8 cellular contexts compared by ENCODE assay signal in the genomic region with DNA sequence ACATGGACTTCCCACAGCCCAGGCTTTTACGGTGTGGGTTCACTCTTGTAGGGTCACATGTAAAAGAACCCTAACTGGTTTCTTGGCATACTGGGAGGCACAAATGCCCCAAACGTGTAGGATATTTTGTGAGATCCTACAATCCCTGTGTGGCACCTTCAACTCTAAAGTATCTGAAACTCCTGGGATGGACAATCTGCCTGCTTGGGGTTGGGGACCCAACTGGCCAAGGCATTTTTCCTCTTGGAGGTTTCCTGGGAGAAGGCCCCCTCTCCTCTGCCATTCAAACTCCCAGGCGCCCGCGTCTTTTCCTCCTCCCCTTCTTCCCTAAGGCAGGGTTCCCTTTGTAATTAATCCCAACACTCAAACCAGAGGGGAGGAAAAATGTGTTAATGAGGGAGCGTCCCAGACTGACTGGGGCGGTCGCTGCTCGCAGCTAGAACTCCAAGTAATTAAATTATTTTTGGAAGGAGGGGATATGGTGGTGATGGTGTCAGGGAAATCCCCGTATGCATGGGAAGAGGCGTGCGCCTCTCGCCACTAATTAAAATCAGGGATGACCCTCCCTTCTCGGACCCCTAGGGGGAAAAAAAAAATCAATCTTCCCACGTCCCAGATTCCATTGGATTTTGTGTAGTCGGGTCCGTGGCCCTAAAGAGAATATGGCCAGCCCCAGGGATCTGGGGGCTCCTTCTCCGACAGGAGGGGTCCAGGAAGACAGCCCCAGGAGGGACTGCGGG. TPM values are rescaled to one million over a fixed set of nuclear protein-coding genes. Genes with fewer than 3 reads are reported as not detected.
DNase-seq lines count a peak whose midpoint lies in the region; ATAC-seq and TF ChIP-seq lines count a peak whose summit lies in the region.

No MANE protein-coding gene starts in this region.

- peaks cover 9% of the 10 kb centered on the region for H3K27me3 ChIP-seq in CD4-positive, alpha-beta memory T cell (ENCODE audit: insufficient read depth, low read length)
- H3K27me3 ChIP-seq in RWPE2 (ENCODE audit: insufficient read depth, poor library complexity, severe bottlenecking): no peaks in the 10 kb centered on the region
- no peaks in the 10 kb centered on the region for H3K27me3 ChIP-seq in parathyroid adenoma (ENCODE audit: control insufficient read depth, insufficient read depth, low read length)

- POLR2A ChIA-PET in CD4-positive, alpha-beta memory T cell (lab: Charles Lee; ENCODE audit: partially characterized antibody): no interaction called here

- H3K4me3 Mint-ChIP-seq in CD4-positive, alpha-beta memory T cell: peak overlapping the region in 6 of 8 donors; percentile 22 to 62 (median 35)

- H3K9me3 ChIP-seq in CD4-positive, alpha-beta memory T cell (ENCODE audit: control insufficient read depth in 1 of 2, low read length in 2 of 2): no peaks in the 10 kb centered on the region
- H3K9me3 ChIP-seq in RWPE2 (ENCODE audit: severe bottlenecking): no peaks in the 10 kb centered on the region
- H3K9me3 ChIP-seq in parathyroid adenoma (ENCODE audit: control insufficient read depth, low read length): no peaks in the 10 kb centered on the region

- ATAC-seq in RWPE2 (ENCODE audit: low read depth): no peak; the same call in 2 of the 3 replicates
- ATAC-seq in GM19397 (IDR thresholded peaks at IDR 0.05; ENCODE audit: unreplicated experiment): no peak

- peaks cover 15% of the 10 kb centered on the region for H3K4me1 ChIP-seq in CD4-positive, alpha-beta memory T cell (ENCODE audit: insufficient read depth, low read length)
- H3K4me1 ChIP-seq in RWPE2 (ENCODE audit: insufficient read depth, poor library complexity, severe bottlenecking) (peaks cover 8% of the 10 kb centered on the region), parathyroid adenoma (peaks cover 3% of the 10 kb centered on the region)

- intact Hi-C loops in CD4-positive, alpha-beta memory T cell (cut with micrococcal nuclease): no loop called here

- CTCF ChIA-PET in CD4-positive, alpha-beta memory T cell (lab: Charles Lee; ENCODE audit: partially characterized antibody): no interaction called here

- H3K9ac ChIP-seq in parathyroid adenoma: no peak overlapping the region

- H3K36me3 Mint-ChIP-seq in CD4-positive, alpha-beta memory T cell: no peaks in the 10 kb centered on the region

- no peaks in the 10 kb centered on the region for H3K79me2 ChIP-seq in parathyroid adenoma

- TF ChIP-seq CTCF in RWPE2 (IDR thresholded peaks at IDR 0.05; ENCODE audit: poor library complexity, severe bottlenecking) (no peak), fibroblast of the aortic adventitia (IDR thresholded peaks at IDR 0.05; ENCODE audit: insufficient read depth, low read length) (no peak), parathyroid adenoma (IDR thresholded peaks at IDR 0.05) (no peak)

- no peak overlapping the region for H3K4me3 ChIP-seq in CD4-positive, alpha-beta memory T cell (ENCODE audit: low read length in 2 of 2)
- H3K4me3 ChIP-seq in RWPE2 (ENCODE audit: severe bottlenecking): peak overlapping the region; percentile 54
- H3K4me3 ChIP-seq in fibroblast of the aortic adventitia (ENCODE audit: low read depth, low read length): peak overlapping the region; percentile 17
- H3K4me3 ChIP-seq in parathyroid adenoma (ENCODE audit: low read depth, low read length): peak overlapping the region; percentile 65

- peak overlapping the region in 1 of 7 donors; percentile 45 for H3K27ac Mint-ChIP-seq in CD4-positive, alpha-beta memory T cell

- peak overlapping the region; percentile 95 for H2AFZ ChIP-seq in parathyroid adenoma

- peak overlapping the region; percentile 94 for H3K4me2 ChIP-seq in parathyroid adenoma (ENCODE audit: low read length)

- H3K27ac ChIP-seq in CD4-positive, alpha-beta memory T cell (ENCODE audit: low read depth, low read length): no peak overlapping the region
- H3K27ac ChIP-seq in RWPE2 (ENCODE audit: poor library complexity, severe bottlenecking): peak overlapping the region; percentile 34
- no peak overlapping the region for H3K27ac ChIP-seq in parathyroid adenoma

- H3K27me3 Mint-ChIP-seq in CD4-positive, alpha-beta memory T cell: peaks cover 19 to 24% of the 10 kb centered on the region in 2 donors

- no peaks in the 10 kb centered on the region for H3K9me3 Mint-ChIP-seq in CD4-positive, alpha-beta memory T cell

- H3K36me3 ChIP-seq in CD4-positive, alpha-beta memory T cell (ENCODE audit: insufficient read depth, low read length): no peaks in the 10 kb centered on the region
- no peaks in the 10 kb centered on the region for H3K36me3 ChIP-seq in RWPE2 (ENCODE audit: low read depth)
- no peaks in the 10 kb centered on the region for H3K36me3 ChIP-seq in parathyroid adenoma (ENCODE audit: control insufficient read depth, insufficient read depth, low read length)

- H3K4me1 Mint-ChIP-seq in CD4-positive, alpha-beta memory T cell: peaks cover 4 to 11% (median 6%) of the 10 kb centered on the region in 4 donors

- no peak for DNase-seq in CD4-positive, alpha-beta memory T cell
- DNase-seq in RWPE2 (ENCODE audit: low spot score): no peak
- DNase-seq in fibroblast of the aortic adventitia (ENCODE audit: low read depth): no peak
- DNase-seq in NCI-H1930 (lab: John Stamatoyannopoulos, UW): no peak
- no peak for DNase-seq in medulla oblongata (ENCODE audit: extremely low spot score)
- DNase-seq in UCSD-AML1 (lab: John Stamatoyannopoulos, UW; ENCODE audit: unreplicated experiment): no peak

RNA-seq across cellular contexts. Expression of a gene that starts 0.7 kb away (rescaled TPM):
- total RNA-seq in CD4-positive, alpha-beta memory T cell: not detected
- polyA plus RNA-seq in CD4-positive, alpha-beta memory T cell: not detected
- total RNA-seq in fibroblast of the aortic adventitia (ENCODE audit: low replicate concordance): not detected in 2 replicates

RNA-seq across cellular contexts. Expression of a gene that starts 32.8 kb away (rescaled TPM):
- under 1 TPM; 0.41 to 0.42 TPM for total RNA-seq in CD4-positive, alpha-beta memory T cell
- polyA plus RNA-seq in CD4-positive, alpha-beta memory T cell: not detected
- total RNA-seq in fibroblast of the aortic adventitia (ENCODE audit: low replicate concordance): not detected in 2 replicates

RNA-seq across cellular contexts. Expression of a gene that starts 56.5 kb away (rescaled TPM):
- 10 to 100 TPM; 62.2 to 68.0 TPM for total RNA-seq in CD4-positive, alpha-beta memory T cell
- polyA plus RNA-seq in CD4-positive, alpha-beta memory T cell: 10 to 100 TPM; 68.1 to 93.1 TPM
- 60.6 and 79.3 TPM in 2 replicates for total RNA-seq in fibroblast of the aortic adventitia (ENCODE audit: low replicate concordance)

RNA-seq across cellular contexts. Expression of a gene that starts 56.7 kb away (rescaled TPM):
- total RNA-seq in CD4-positive, alpha-beta memory T cell: 100 to 1,000 TPM; 128 to 132 TPM
- 100 to 1,000 TPM; 115 to 150 TPM for polyA plus RNA-seq in CD4-positive, alpha-beta memory T cell
- total RNA-seq in fibroblast of the aortic adventitia (ENCODE audit: low replicate concordance): 220 and 248 TPM in 2 replicates

Comparison
In these comparisons a context has a peak if more than half of its experiments do, and no peak if none do; other contexts are left out.
1. H3K4me3 ChIP-seq: peak in RWPE2 (single experiment), fibroblast of the aortic adventitia (single experiment) and parathyroid adenoma (single experiment); none in CD4-positive, alpha-beta memory T cell (0 of 2).